18 cellular contexts compared by ENCODE assay signal in genomic region chr1:212701910-212702309, GRCh38. TPM values are rescaled to one million over a fixed set of nuclear protein-coding genes. Genes with fewer than 3 reads are reported as not detected.
DNase-seq lines count a peak whose midpoint lies in the region; ATAC-seq and TF ChIP-seq lines count a peak whose summit lies in the region.
"Had no signal": no experiment of that assay in that cellular context is flagged by ENCODE, and none has a peak within 500 bp of the region (broad histone marks: within the 10 kb centered on the region; RNA-seq: fewer than 3 reads in every experiment).

No MANE protein-coding gene starts in this region.

- H3K4me1 Mint-ChIP-seq in activated naive CD4-positive, alpha-beta T cell treated with anti-CD3 and anti-CD28 coated beads, Interleukin-2, amount 50 U/mL, for 24 hours, result peaks cover 70% of the 10 kb centered on the region
- peaks cover 55% of the 10 kb centered on the region for H3K4me1 Mint-ChIP-seq in central memory CD8-positive, alpha-beta T cell
- H3K4me1 Mint-ChIP-seq in type B pancreatic cell (ENCODE audit: unreplicated experiment), result no peaks in the 10 kb centered on the region

- no peaks in the 10 kb centered on the region for H3K36me3 ChIP-seq in OCI-LY7 (ENCODE audit: insufficient read depth, low read length)
- H3K36me3 ChIP-seq: neural progenitor cell, uterus had no signal

- H3K27ac Mint-ChIP-seq in activated naive CD4-positive, alpha-beta T cell treated with anti-CD3 and anti-CD28 coated beads, Interleukin-2, amount 50 U/mL, for 24 hours, result peak overlapping the region; percentile 78
- no peak overlapping the region for H3K27ac Mint-ChIP-seq in activated naive CD4-positive, alpha-beta T cell treated with anti-CD3 and anti-CD28 coated beads, Interleukin-2, amount 50 U/mL, for 72 hours
- H3K27ac Mint-ChIP-seq in central memory CD8-positive, alpha-beta T cell (ENCODE audit: low read depth), result peak overlapping the region; percentile 15
- no peak overlapping the region for H3K27ac Mint-ChIP-seq in type B pancreatic cell
- H3K27ac Mint-ChIP-seq: neural progenitor cell had no signal

- no peak overlapping the region for H2AFZ ChIP-seq in OCI-LY7 (ENCODE audit: low read length)
- H2AFZ ChIP-seq: hepatocyte, neural progenitor cell had no signal

- intact Hi-C loops in OCI-LY7 (cut with micrococcal nuclease; ENCODE audit: unreplicated experiment), result loop anchor here (2.0 kb wide), 1 partner anchor 53 kb away; no protein-coding TSS in a partner anchor

- H3K79me2 ChIP-seq in OCI-LY7 (ENCODE audit: insufficient read depth, low read depth, low read length), result no peaks in the 10 kb centered on the region
- H3K79me2 ChIP-seq: hepatocyte had no signal

- no peaks in the 10 kb centered on the region for H4K20me1 ChIP-seq in OCI-LY7 (ENCODE audit: insufficient read depth, low read length)

- POLR2A ChIA-PET in OCI-LY7 (lab: Charles Lee), result interaction anchor here (1.0 to 1.4 kb wide), 2 partner anchors 57 to 89 kb away, joined by 4 to 5 read pairs; no protein-coding TSS in a partner anchor

- no peak for DNase-seq in activated naive CD4-positive, alpha-beta T cell treated with anti-CD3 and anti-CD28 coated beads, Interleukin-2, amount 50 U/mL, for 72 hours (ENCODE audit: low spot score in 2 of 2)
- DNase-seq in OCI-LY7 (ENCODE audit: low spot score) (no peak), type B pancreatic cell (ENCODE audit: extremely low spot score, unreplicated experiment) (peak; percentile 7)
- DNase-seq in central memory CD8-positive, alpha-beta T cell (ENCODE audit: low spot score in 2 of 2), result no peak
- DNase-seq: activated CD4-positive, CD25-positive, alpha-beta regulatory T cell; effector CD8-positive, alpha-beta T cell; IMR-90; NCI-H2081 treated with DMSO at 0.1 percent for 48 hours; NCI-H524; SHP77; uterus had no signal

- CTCF ChIA-PET in OCI-LY7 (lab: Charles Lee; ENCODE audit: unreplicated experiment), result interaction anchor here (1.1 kb wide), 1 partner anchor 312 kb away, joined by 3 read pairs; no protein-coding TSS in a partner anchor

- no peak for ATAC-seq in activated naive CD4-positive, alpha-beta T cell treated with anti-CD3 and anti-CD28 coated beads, Interleukin-2, amount 50 U/mL, for 72 hours
- no peak for ATAC-seq in central memory CD8-positive, alpha-beta T cell (replicated peaks; ENCODE audit: extremely low read depth, poor library complexity, severe bottlenecking)
- no peak for ATAC-seq in GM21423 (IDR thresholded peaks at IDR 0.05; ENCODE audit: unreplicated experiment)
- ATAC-seq in HG03432 (IDR thresholded peaks at IDR 0.05; ENCODE audit: unreplicated experiment), result no peak
- ATAC-seq in HG03135 (IDR thresholded peaks at IDR 0.05; ENCODE audit: unreplicated experiment), result no peak

- H3K4me3 ChIP-seq in OCI-LY7 (ENCODE audit: low read depth, low read length, poor library complexity, severe bottlenecking), result no peak overlapping the region
- H3K4me3 ChIP-seq: hepatocyte, neural progenitor cell, uterus had no signal

- TF ChIP-seq CTCF in OCI-LY7 (conservative IDR thresholded peaks at IDR 0.05; ENCODE audit: low read length), result 0 out of 2 replicates have a peak, but pooled peaks have one; percentile 13
- TF ChIP-seq CTCF in type B pancreatic cell (conservative IDR thresholded peaks at IDR 0.05), result peak; percentile 58

- 0 out of 2 replicates have a peak overlapping the region, but pooled peaks have one; percentile 61 for H3K4me2 ChIP-seq in OCI-LY7 (ENCODE audit: low read length)

- no peaks in the 10 kb centered on the region for H3K36me3 Mint-ChIP-seq in activated naive CD4-positive, alpha-beta T cell treated with anti-CD3 and anti-CD28 coated beads, Interleukin-2, amount 50 U/mL, for 24 hours
- no peaks in the 10 kb centered on the region for H3K36me3 Mint-ChIP-seq in activated naive CD4-positive, alpha-beta T cell treated with anti-CD3 and anti-CD28 coated beads, Interleukin-2, amount 50 U/mL, for 72 hours
- H3K36me3 Mint-ChIP-seq in central memory CD8-positive, alpha-beta T cell (ENCODE audit: insufficient read depth), result no peaks in the 10 kb centered on the region
- H3K36me3 Mint-ChIP-seq in type B pancreatic cell, result no peaks in the 10 kb centered on the region
- H3K36me3 Mint-ChIP-seq: neural progenitor cell had no signal

- peaks cover 28% of the 10 kb centered on the region for H3K4me1 ChIP-seq in OCI-LY7 (ENCODE audit: insufficient read depth, low read length, poor library complexity, severe bottlenecking)
- H3K4me1 ChIP-seq: neural progenitor cell had no signal

- BruUV-seq in OCI-LY7 (replicated peaks; lab: Mats Ljungman, UMichigan), result no TSS peak

- H3K27me3 Mint-ChIP-seq in activated naive CD4-positive, alpha-beta T cell treated with anti-CD3 and anti-CD28 coated beads, Interleukin-2, amount 50 U/mL, for 24 hours, result no peaks in the 10 kb centered on the region
- H3K27me3 Mint-ChIP-seq in central memory CD8-positive, alpha-beta T cell, result no peaks in the 10 kb centered on the region
- peaks cover 65% of the 10 kb centered on the region for H3K27me3 Mint-ChIP-seq in type B pancreatic cell

- H3K9me3 Mint-ChIP-seq in activated naive CD4-positive, alpha-beta T cell treated with anti-CD3 and anti-CD28 coated beads, Interleukin-2, amount 50 U/mL, for 24 hours, result no peaks in the 10 kb centered on the region
- H3K9me3 Mint-ChIP-seq in activated naive CD4-positive, alpha-beta T cell treated with anti-CD3 and anti-CD28 coated beads, Interleukin-2, amount 50 U/mL, for 72 hours, result no peaks in the 10 kb centered on the region
- no peaks in the 10 kb centered on the region for H3K9me3 Mint-ChIP-seq in central memory CD8-positive, alpha-beta T cell
- no peaks in the 10 kb centered on the region for H3K9me3 Mint-ChIP-seq in type B pancreatic cell
- H3K9me3 Mint-ChIP-seq: neural progenitor cell; stimulated activated naive CD8-positive, alpha-beta T cell treated with anti-CD3 and anti-CD28 coated beads, Interleukin-15, amount 100 ng/mL, for 72 hours had no signal

- H3K9me3 ChIP-seq in OCI-LY7 (ENCODE audit: low read length), result no peaks in the 10 kb centered on the region
- H3K9me3 ChIP-seq: uterus had no signal

- no peaks in the 10 kb centered on the region for H3K9me2 ChIP-seq in OCI-LY7 (ENCODE audit: insufficient read depth, low read length)

- H3K4me3 Mint-ChIP-seq in activated naive CD4-positive, alpha-beta T cell treated with anti-CD3 and anti-CD28 coated beads, Interleukin-2, amount 50 U/mL, for 24 hours, result peak overlapping the region; percentile 86
- peak overlapping the region; percentile 78 for H3K4me3 Mint-ChIP-seq in central memory CD8-positive, alpha-beta T cell
- H3K4me3 Mint-ChIP-seq in type B pancreatic cell, result no peak overlapping the region

- H3K27ac ChIP-seq in OCI-LY7 (ENCODE audit: low read depth, low read length, poor library complexity, severe bottlenecking), result no peak overlapping the region
- H3K27ac ChIP-seq: hepatocyte, neural progenitor cell had no signal

RNA-seq across cellular contexts. Expression of gene BATF3, which starts 2.3 kb away (rescaled TPM):
- total RNA-seq in activated naive CD4-positive, alpha-beta T cell treated with anti-CD3 and anti-CD28 coated beads, Interleukin-2, amount 50 U/mL, for 72 hours, result 10 to 100 TPM; 14.0 to 31.4 TPM
- 2.1 and 2.3 TPM in 2 replicates for total RNA-seq in OCI-LY7 (2014; rRNA removed; shearing (Covaris generic))
- total RNA-seq in OCI-LY7 (2022), result 3.1 and 4.2 TPM in 2 replicates
- 0.55 and 0.72 TPM in 2 replicates for total RNA-seq in type B pancreatic cell (ENCODE audit: low replicate concordance)
- total RNA-seq: hepatocyte had no signal

Comparison
In these comparisons a context has a peak if more than half of its experiments do, and no peak if none do; other contexts are left out.
1. H3K27ac Mint-ChIP-seq: peak in activated naive CD4-positive, alpha-beta T cell treated with anti-CD3 and anti-CD28 coated beads, Interleukin-2, amount 50 U/mL, for 24 hours (single experiment) and central memory CD8-positive, alpha-beta T cell (single experiment); none in activated naive CD4-positive, alpha-beta T cell treated with anti-CD3 and anti-CD28 coated beads, Interleukin-2, amount 50 U/mL, for 72 hours (0 of 2) and type B pancreatic cell (single experiment).